ENCODE assay signal across 20 cellular contexts in genomic region chr18:48076461-48076860, GRCh38.
A peak's percentile ranks its signal among the peaks of the same experiment; 100 is the strongest.
DNase-seq lines count a peak whose midpoint lies in the region; ATAC-seq and TF ChIP-seq lines count a peak whose summit lies in the region.
"Had no signal": no experiment of that assay in that cellular context is flagged by ENCODE, and none has a peak within 500 bp of the region (broad histone marks: within the 10 kb centered on the region; RNA-seq: fewer than 3 reads in every experiment).

No MANE protein-coding gene starts in this region.

- H3K27me3 ChIP-seq in suprapubic skin (no peaks in the 10 kb centered on the region), vagina (no peaks in the 10 kb centered on the region)

- TF ChIP-seq CTCF in natural killer cell (IDR thresholded peaks at IDR 0.05) = no peak
- TF ChIP-seq CTCF in suprapubic skin (IDR thresholded peaks at IDR 0.05) = no peak
- no peak for TF ChIP-seq CTCF in vagina (IDR thresholded peaks at IDR 0.05)

- peak overlapping the region; percentile 90 for H3K27ac ChIP-seq in suprapubic skin
- peak overlapping the region; percentile 13 for H3K27ac ChIP-seq in vagina
- H3K27ac ChIP-seq: A549 had no signal

- intact Hi-C loops in natural killer cell (cut with micrococcal nuclease) = no loop called here
- intact Hi-C loops in vagina (cut with DNase I) = no loop called here

- no peaks in the 10 kb centered on the region for H3K36me3 Mint-ChIP-seq in natural killer cell treated with Interleukin-12 subunit alpha and Interleukin-12 subunit beta and Interleukin-15 and Interleukin-18, amount 100 ng/mL, for 72 hours
- H3K36me3 Mint-ChIP-seq in natural killer cell = no peaks in the 10 kb centered on the region
- H3K36me3 Mint-ChIP-seq: CD4-positive, alpha-beta memory T cell had no signal

- DNase-seq in natural killer cell treated with Interleukin-12 subunit alpha and Interleukin-12 subunit beta and Interleukin-15 and Interleukin-18, amount 100 ng/mL, for 72 hours (ENCODE audit: low spot score) = peak; percentile 53
- DNase-seq in natural killer cell = no peak
- peak; percentile 82 for DNase-seq in mesenteric fat pad (ENCODE audit: low spot score)
- no peak for DNase-seq in suprapubic skin (ENCODE audit: low spot score in 2 of 2)
- no peak for DNase-seq in vagina (ENCODE audit: extremely low spot score in 2 of 2)
- DNase-seq in activated CD4-positive, alpha-beta T cell treated with anti-CD3 and anti-CD28 coated beads for 4 hours = no peak
- DNase-seq in RPMI8226 = no peak
- DNase-seq: 8988T; C1 segment of cervical spinal cord; Calu3; CD4-positive, alpha-beta memory T cell; COR-L47; DMS53; DMS79 treated with DMSO at 0.1 percent for 48 hours; GF-D8; GOT3; HFFc6 had no signal

- WGBS in suprapubic skin = 56% methylated on average over 2 of the region's 2 CpGs

- H3K4me3 Mint-ChIP-seq in natural killer cell treated with Interleukin-12 subunit alpha and Interleukin-12 subunit beta and Interleukin-15 and Interleukin-18, amount 100 ng/mL, for 72 hours = no peak overlapping the region
- no peak overlapping the region for H3K4me3 Mint-ChIP-seq in natural killer cell
- H3K4me3 Mint-ChIP-seq: CD4-positive, alpha-beta memory T cell; HFFc6 had no signal

- H3K27me3 Mint-ChIP-seq in natural killer cell treated with Interleukin-12 subunit alpha and Interleukin-12 subunit beta and Interleukin-15 and Interleukin-18, amount 100 ng/mL, for 72 hours = peaks cover 6 to 7% of the 10 kb centered on the region in 2 donors
- H3K27me3 Mint-ChIP-seq in natural killer cell (ENCODE audit: low read depth in 2 of 2) = peaks cover 6 to 11% of the 10 kb centered on the region in 2 donors

- H3K4me3 ChIP-seq in suprapubic skin (no peak overlapping the region), vagina (no peak overlapping the region)
- H3K4me3 ChIP-seq: A549, HAP-1 had no signal

- H3K4me1 ChIP-seq in suprapubic skin (peaks cover 68% of the 10 kb centered on the region), vagina (peaks cover 62% of the 10 kb centered on the region)
- H3K4me1 ChIP-seq: A549, HAP-1 had no signal

- no peaks in the 10 kb centered on the region for H3K4me1 Mint-ChIP-seq in natural killer cell treated with Interleukin-12 subunit alpha and Interleukin-12 subunit beta and Interleukin-15 and Interleukin-18, amount 100 ng/mL, for 72 hours (ENCODE audit: low read depth in 2 of 2)
- no peaks in the 10 kb centered on the region for H3K4me1 Mint-ChIP-seq in natural killer cell
- H3K4me1 Mint-ChIP-seq: CD4-positive, alpha-beta memory T cell had no signal

- no peak for TF ChIP-seq EP300 in suprapubic skin (IDR thresholded peaks at IDR 0.05)

- no peak for ATAC-seq in natural killer cell treated with Interleukin-12 subunit alpha and Interleukin-12 subunit beta and Interleukin-15 and Interleukin-18, amount 100 ng/mL, for 72 hours
- ATAC-seq in natural killer cell (no peak), GM18502 (IDR thresholded peaks at IDR 0.05; ENCODE audit: poor library complexity, unreplicated experiment) (no peak)
- ATAC-seq: A549 had no signal

- H3K27ac Mint-ChIP-seq in natural killer cell treated with Interleukin-12 subunit alpha and Interleukin-12 subunit beta and Interleukin-15 and Interleukin-18, amount 100 ng/mL, for 72 hours = no peak overlapping the region
- H3K27ac Mint-ChIP-seq in natural killer cell = no peak overlapping the region
- H3K27ac Mint-ChIP-seq: CD4-positive, alpha-beta memory T cell; HFFc6 had no signal

- H3K9me3 ChIP-seq in suprapubic skin (no peaks in the 10 kb centered on the region), vagina (no peaks in the 10 kb centered on the region)
- H3K9me3 ChIP-seq: A549, HAP-1 had no signal

- no peaks in the 10 kb centered on the region for H3K9me3 Mint-ChIP-seq in natural killer cell treated with Interleukin-12 subunit alpha and Interleukin-12 subunit beta and Interleukin-15 and Interleukin-18, amount 100 ng/mL, for 72 hours
- no peaks in the 10 kb centered on the region for H3K9me3 Mint-ChIP-seq in natural killer cell
- H3K9me3 Mint-ChIP-seq: CD4-positive, alpha-beta memory T cell; HFFc6 had no signal

- TF ChIP-seq POLR2A in suprapubic skin (IDR thresholded peaks at IDR 0.05) (no peak), vagina (IDR thresholded peaks at IDR 0.05) (no peak)

- H3K36me3 ChIP-seq in suprapubic skin = no peaks in the 10 kb centered on the region
- no peaks in the 10 kb centered on the region for H3K36me3 ChIP-seq in vagina
- H3K36me3 ChIP-seq: HAP-1 had no signal

Comparison
In these comparisons a context has a peak if more than half of its experiments do, and no peak if none do; other contexts are left out.
1. DNase-seq: peak in natural killer cell treated with Interleukin-12 subunit alpha and Interleukin-12 subunit beta and Interleukin-15 and Interleukin-18, amount 100 ng/mL, for 72 hours (single experiment) and mesenteric fat pad (single experiment); none in natural killer cell (single experiment), suprapubic skin (0 of 2), vagina (0 of 2), activated CD4-positive, alpha-beta T cell treated with anti-CD3 and anti-CD28 coated beads for 4 hours (0 of 2) and RPMI8226 (single experiment).